In the genomic region with DNA sequence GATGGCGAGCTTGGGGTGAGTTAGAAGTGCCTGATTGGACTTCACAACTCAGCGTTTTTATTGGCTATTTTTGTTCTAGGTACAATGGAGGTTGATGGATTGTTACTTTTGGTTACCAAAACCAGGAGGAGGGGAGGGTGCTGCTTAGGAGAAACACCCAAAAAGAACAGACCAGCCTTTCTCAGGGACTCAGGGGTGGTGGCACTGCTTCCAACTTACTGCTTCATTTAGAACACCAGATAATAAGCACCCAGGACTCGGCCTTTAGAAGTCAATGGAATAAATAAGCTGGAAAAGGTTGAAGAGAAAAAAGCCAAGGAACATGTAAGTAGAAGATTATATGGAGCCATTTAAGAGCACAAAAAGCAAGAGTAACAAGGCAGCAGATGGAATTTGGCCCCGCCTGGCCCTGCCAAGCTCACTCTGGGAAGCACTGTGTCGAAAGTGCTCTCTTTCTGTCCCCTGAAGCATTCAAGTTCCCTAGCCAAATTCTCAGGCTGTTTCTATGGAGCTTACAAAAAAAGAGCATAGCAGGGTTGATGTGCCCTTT, we compare ENCODE assay signal across 25 cellular contexts.
A peak's percentile ranks its signal among the peaks of the same experiment; 100 is the strongest.
DNase-seq lines count a peak whose midpoint lies in the region; FAIRE-seq lines count a peak whose summit lies in the region.
"Had no signal": no experiment of that assay in that cellular context is flagged by ENCODE, and none has a peak within 500 bp of the region (broad histone marks: within the 10 kb centered on the region; RNA-seq: fewer than 3 reads in every experiment).

No MANE protein-coding gene starts in this region.

- no peaks in the 10 kb centered on the region for H3K9me3 ChIP-seq in SJCRH30 (replicated peaks)
- H3K9me3 ChIP-seq: A549, BLaER1 had no signal

- H3K27ac ChIP-seq in cingulate gyrus (ENCODE audit: low read depth, low read length) (peak overlapping the region; percentile 41), SJCRH30 (no peak overlapping the region)
- H3K27ac ChIP-seq: A549, BLaER1, HL-60, KMS-11, RWPE1 had no signal

- H3K4me1 ChIP-seq in SJCRH30 = no peaks in the 10 kb centered on the region
- H3K4me1 ChIP-seq: A549, BLaER1 had no signal

- H3K36me3 ChIP-seq in SJCRH30 = no peaks in the 10 kb centered on the region
- H3K36me3 ChIP-seq: BLaER1 had no signal

- H3K27me3 ChIP-seq in SJCRH30 = no peaks in the 10 kb centered on the region
- H3K27me3 ChIP-seq: BLaER1 had no signal

- peak in 34 of 56 donors; percentile 1 to 78 (median 22) for DNase-seq in amygdala (lab: John Stamatoyannopoulos, UW)
- DNase-seq in medulla oblongata (ENCODE audit: extremely low spot score) = peak; percentile 70
- DNase-seq in putamen (ENCODE audit: low spot score) = peak; percentile 57
- no peak for DNase-seq in RCC 7860 (ENCODE audit: low spot score)
- no peak for DNase-seq in SJCRH30
- no peak for DNase-seq in kidney tubule cell (ENCODE audit: low spot score)
- DNase-seq in SW480 (ENCODE audit: low spot score) = no peak
- DNase-seq: Calu3; CD8-positive, alpha-beta T cell; HFFc6; MV-4-11; NCI-H1417 treated with DMSO at 0.1 percent for 48 hours; NCI-H1930; NCI-H226; NCI-H524 treated with DMSO at 0.1 percent for 48 hours; SIG-M5 had no signal

- FAIRE-seq in RCC 7860 (lab: Jason Lieb, UNC) = no peak
- FAIRE-seq: A549, GM12892, GM18507, H54 had no signal

- no peak overlapping the region for H3K4me3 ChIP-seq in SJCRH30
- H3K4me3 ChIP-seq: A549, BLaER1 had no signal

Comparison
In these comparisons a context has a peak if more than half of its experiments do, and no peak if none do; other contexts are left out.
1. DNase-seq: peak in amygdala (34 of 56), medulla oblongata (single experiment) and putamen (single experiment); none in RCC 7860 (single experiment), SJCRH30 (0 of 2), kidney tubule cell (single experiment) and SW480 (single experiment).